In the genomic region with DNA sequence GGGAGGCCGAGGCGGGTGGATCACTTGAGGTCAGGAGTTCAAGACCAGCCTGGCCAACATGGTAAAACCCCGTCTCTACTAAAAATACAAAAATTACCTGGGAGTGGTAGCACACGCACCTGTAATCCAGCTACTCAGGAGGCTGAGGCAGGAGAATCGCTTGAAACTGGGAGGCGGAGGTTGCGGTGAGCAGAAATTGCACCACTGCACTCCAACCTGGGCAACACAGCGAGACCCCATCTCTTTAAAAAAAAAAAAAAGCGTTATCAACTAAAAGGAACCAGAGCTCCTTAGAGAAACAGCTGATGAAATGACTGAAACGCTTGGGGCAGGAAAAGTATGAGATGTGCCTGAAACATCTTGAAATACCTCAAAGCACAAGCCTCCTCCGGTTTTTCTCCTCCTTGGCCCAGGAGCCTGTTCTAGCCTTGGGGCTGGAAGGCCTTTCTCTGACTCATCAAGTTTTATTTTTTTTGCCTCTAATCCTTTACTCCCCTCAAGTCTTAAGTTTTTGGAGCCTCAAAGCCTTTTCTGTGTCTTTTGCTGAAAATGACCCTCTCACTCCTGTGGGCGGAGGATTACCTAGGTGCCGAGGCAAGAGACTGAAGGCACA, we compare ENCODE assay signal across 19 cellular contexts. TPM values are rescaled to one million over a fixed set of nuclear protein-coding genes. Genes with fewer than 3 reads are reported as not detected.
DNase-seq lines count a peak whose midpoint lies in the region; ATAC-seq and TF ChIP-seq lines count a peak whose summit lies in the region.
"Had no signal": no experiment of that assay in that cellular context is flagged by ENCODE, and none has a peak within 500 bp of the region (broad histone marks: within the 10 kb centered on the region; RNA-seq: fewer than 3 reads in every experiment).

No MANE protein-coding gene starts in this region.

- H3K36me3 ChIP-seq in MG63, result no peaks in the 10 kb centered on the region
- H3K36me3 ChIP-seq: upper lobe of right lung had no signal

- DNase-seq in AG09309 (ENCODE audit: low read depth) (peak; percentile 46), MG63 (peak; percentile 53), choroid plexus epithelial cell (ENCODE audit: low read depth) (peak; percentile 43), NCI-H82 (lab: John Stamatoyannopoulos, UW) (no peak), NCI-H2227 (lab: John Stamatoyannopoulos, UW; ENCODE audit: unreplicated experiment) (no peak)
- DNase-seq in naive thymus-derived CD8-positive, alpha-beta T cell, result no peak
- DNase-seq: DMS79 treated with DMSO at 0.1 percent for 48 hours; GOT3; NCI-H2029; stimulated activated CD4-positive, alpha-beta T cell treated with anti-CD3 and anti-CD28 coated beads, Interleukin-12 subunit alpha, Interleukin-12 subunit beta, amount 100 ng/mL, for 4 hours; T-helper 9 cell; upper lobe of right lung had no signal

- no peak for ATAC-seq in HG02938 (IDR thresholded peaks at IDR 0.05; ENCODE audit: unreplicated experiment)
- no peak for ATAC-seq in naive thymus-derived CD8-positive, alpha-beta T cell
- ATAC-seq: left colon, upper lobe of right lung had no signal

- no peaks in the 10 kb centered on the region for H3K9me3 ChIP-seq in MG63
- H3K9me3 ChIP-seq: upper lobe of right lung had no signal

- H3K4me3 ChIP-seq in AG09309 (ENCODE audit: control insufficient read depth, low read depth, low read length), result no peak overlapping the region
- no peak overlapping the region for H3K4me3 ChIP-seq in MG63
- H3K4me3 ChIP-seq in choroid plexus epithelial cell (ENCODE audit: low read depth, low read length), result no peak overlapping the region
- H3K4me3 ChIP-seq: upper lobe of right lung had no signal

- H3K4me3 Mint-ChIP-seq in nephron, result peak overlapping the region in 2 of 3 experiments; percentile 12 to 24
- H3K4me3 Mint-ChIP-seq in naive thymus-derived CD8-positive, alpha-beta T cell, result peak overlapping the region in 2 of 10 donors; percentile 34
- H3K4me3 Mint-ChIP-seq: activated naive CD4-positive, alpha-beta T cell treated with anti-CD3 and anti-CD28 coated beads, Interleukin-2, amount 50 U/mL, for 24 hours had no signal

- peaks cover 35% of the 10 kb centered on the region for H3K4me1 Mint-ChIP-seq in nephron
- peaks cover 6 to 24% (median 16%) of the 10 kb centered on the region in 4 donors for H3K4me1 Mint-ChIP-seq in naive thymus-derived CD8-positive, alpha-beta T cell

- POLR2A ChIA-PET in naive thymus-derived CD8-positive, alpha-beta T cell (lab: Charles Lee), result interaction anchor here (2.1 kb wide), 1 partner anchor 106 kb away, joined by 6 read pairs; the partner anchor contains the start of gene ABHD11

- H3K27ac Mint-ChIP-seq in nephron, result peak overlapping the region; percentile 82 to 95 (median 91)
- peak overlapping the region in 3 of 10 donors; percentile 29 to 65 (median 37) for H3K27ac Mint-ChIP-seq in naive thymus-derived CD8-positive, alpha-beta T cell
- H3K27ac Mint-ChIP-seq: activated naive CD4-positive, alpha-beta T cell treated with anti-CD3 and anti-CD28 coated beads, Interleukin-2, amount 50 U/mL, for 24 hours had no signal

- no peaks in the 10 kb centered on the region for H3K36me3 Mint-ChIP-seq in nephron (ENCODE audit: low read depth)
- no peaks in the 10 kb centered on the region for H3K36me3 Mint-ChIP-seq in naive thymus-derived CD8-positive, alpha-beta T cell
- H3K36me3 Mint-ChIP-seq: activated naive CD4-positive, alpha-beta T cell treated with anti-CD3 and anti-CD28 coated beads, Interleukin-2, amount 50 U/mL, for 24 hours had no signal

- no peaks in the 10 kb centered on the region for H3K27me3 ChIP-seq in MG63
- H3K27me3 ChIP-seq: upper lobe of right lung had no signal

- H3K9me3 Mint-ChIP-seq in nephron, result no peaks in the 10 kb centered on the region
- no peaks in the 10 kb centered on the region for H3K9me3 Mint-ChIP-seq in naive thymus-derived CD8-positive, alpha-beta T cell
- H3K9me3 Mint-ChIP-seq: activated naive CD4-positive, alpha-beta T cell treated with anti-CD3 and anti-CD28 coated beads, Interleukin-2, amount 50 U/mL, for 24 hours; neural crest cell had no signal

- no peak for TF ChIP-seq CTCF in AG09309 (IDR thresholded peaks at IDR 0.05; ENCODE audit: control insufficient read depth, insufficient read depth, low read depth, low read length, missing control alignments)
- TF ChIP-seq CTCF in choroid plexus epithelial cell (conservative IDR thresholded peaks at IDR 0.05; ENCODE audit: low read depth, low read length), result no peak
- TF ChIP-seq CTCF in nephron (IDR thresholded peaks at IDR 0.05; ENCODE audit: unreplicated experiment in 3 of 3), result no peak

- peaks cover 7% of the 10 kb centered on the region for H3K27me3 Mint-ChIP-seq in nephron (ENCODE audit: low read depth)
- no peaks in the 10 kb centered on the region for H3K27me3 Mint-ChIP-seq in naive thymus-derived CD8-positive, alpha-beta T cell
- H3K27me3 Mint-ChIP-seq: activated naive CD4-positive, alpha-beta T cell treated with anti-CD3 and anti-CD28 coated beads, Interleukin-2, amount 50 U/mL, for 24 hours had no signal

RNA-seq across cellular contexts. Expression of gene METTL27, which starts 2.6 kb away (rescaled TPM):
- not detected in 2 replicates for total RNA-seq in MG63 (2014; rRNA removed; shearing (Covaris generic); ENCODE audit: low replicate concordance)
- 1 to 10 TPM; 3.0 to 4.4 TPM for total RNA-seq in naive thymus-derived CD8-positive, alpha-beta T cell
- 1 to 10 TPM in 2 of 3 donors, under 1 TPM in 1; 0.52 to 3.2 (median 1.5) TPM for polyA plus RNA-seq in naive thymus-derived CD8-positive, alpha-beta T cell

RNA-seq across cellular contexts. Expression of gene CLDN4, which starts 14.2 kb away (rescaled TPM):
- total RNA-seq in MG63 (2014; rRNA removed; shearing (Covaris generic); ENCODE audit: low replicate concordance), result not detected in 2 replicates
- under 1 TPM in 1 of 2 experiments, not detected in 1; 0.36 TPM for total RNA-seq in naive thymus-derived CD8-positive, alpha-beta T cell
- polyA plus RNA-seq in naive thymus-derived CD8-positive, alpha-beta T cell, result under 1 TPM in 1 of 3 donors, not detected in 2; 0.04 TPM
- total RNA-seq: activated CD8-positive, alpha-beta memory T cell treated with anti-CD3 and anti-CD28 coated beads for 36 hours had no signal

RNA-seq across cellular contexts. Expression of gene TMEM270, which starts 16.0 kb away (rescaled TPM):
- not detected in 2 replicates for total RNA-seq in MG63 (2014; rRNA removed; shearing (Covaris generic); ENCODE audit: low replicate concordance)
- not detected for total RNA-seq in naive thymus-derived CD8-positive, alpha-beta T cell
- not detected for polyA plus RNA-seq in naive thymus-derived CD8-positive, alpha-beta T cell
- total RNA-seq: activated CD8-positive, alpha-beta memory T cell treated with anti-CD3 and anti-CD28 coated beads for 36 hours; dermis microvascular lymphatic vessel endothelial cell; left colon; neural crest cell; upper lobe of right lung had no signal

Comparison
In these comparisons a context has a peak if more than half of its experiments do, and no peak if none do; other contexts are left out.
1. DNase-seq: peak in AG09309 (single experiment), MG63 (single experiment) and choroid plexus epithelial cell (single experiment); none in NCI-H82 (single experiment), NCI-H2227 (single experiment) and naive thymus-derived CD8-positive, alpha-beta T cell (0 of 10).